13 cellular contexts compared by ENCODE assay signal in genomic region chr13:27605099-27605498, GRCh38.
"Had no signal": no experiment of that assay in that cellular context is flagged by ENCODE, and none has a peak within 500 bp of the region (broad histone marks: within the 10 kb centered on the region; RNA-seq: fewer than 3 reads in every experiment).

No MANE protein-coding gene starts in this region.

- H3K27ac ChIP-seq: esophagus squamous epithelium had no signal

- H3K4me3 ChIP-seq: esophagus squamous epithelium, pancreas had no signal

- H3K27me3 Mint-ChIP-seq: activated CD4-positive, alpha-beta T cell treated with anti-CD3 and anti-CD28 coated beads, Interleukin-2, amount 10 ng/mL, durations not matched to agents 24 days and 14 days; dendritic cell treated with granulocyte-macrophage colony-stimulating factor and Interleukin-4, amounts not matched to agents 40 ng/mL and 50 ng/mL, for 4 days; naive thymus-derived CD8-positive, alpha-beta T cell; stimulated activated naive B cell treated with anti-CD40 and anti-IgM and Interleukin-4, amounts not matched to agents 10 μg/mL and 1 μg/mL and 100 μg/mL, for 72 hours had no signal

- H3K27me3 ChIP-seq: esophagus squamous epithelium, pancreas had no signal

- DNase-seq: activated CD4-positive, alpha-beta T cell treated with anti-CD3 and anti-CD28 coated beads, Interleukin-2, amount 10 ng/mL, durations not matched to agents 24 days and 14 days; activated CD8-positive, alpha-beta T cell treated with anti-CD3 and anti-CD28 coated beads, Interleukin-2, amount 10 ng/mL, durations not matched to agents 7 days and 5 days; activated effector memory CD4-positive, alpha-beta T cell treated with Interleukin-2 at 50 U/mL for 16 hours; activated naive CD4-positive, alpha-beta T cell treated with anti-CD3 and anti-CD28 coated beads, Interleukin-2, amount 50 U/mL, for 16 hours; activated T-cell treated with anti-CD3 and anti-CD28 coated beads, Interleukin-2, amount 50 U/mL, for 4 hours; effector CD8-positive, alpha-beta T cell; esophagus squamous epithelium; naive thymus-derived CD8-positive, alpha-beta T cell; pancreas; stimulated activated naive B cell treated with anti-CD40 and anti-IgM and Interleukin-4, amounts not matched to agents 10 μg/mL and 1 μg/mL and 100 μg/mL, for 72 hours; T-helper 9 cell had no signal

- FAIRE-seq: endothelial cell of umbilical vein, pancreas had no signal

- H3K9me3 ChIP-seq: esophagus squamous epithelium, pancreas had no signal

- ATAC-seq: activated CD8-positive, alpha-beta T cell treated with anti-CD3 and anti-CD28 coated beads, Interleukin-2, amount 10 ng/mL, durations not matched to agents 7 days and 5 days; activated T-cell treated with anti-CD3 and anti-CD28 coated beads, Interleukin-2, amount 50 U/mL, for 4 hours; naive thymus-derived CD8-positive, alpha-beta T cell had no signal

- H3K27ac Mint-ChIP-seq: activated CD4-positive, alpha-beta T cell treated with anti-CD3 and anti-CD28 coated beads, Interleukin-2, amount 10 ng/mL, durations not matched to agents 24 days and 14 days; activated CD8-positive, alpha-beta T cell treated with anti-CD3 and anti-CD28 coated beads, Interleukin-2, amount 10 ng/mL, durations not matched to agents 7 days and 5 days; dendritic cell treated with granulocyte-macrophage colony-stimulating factor and Interleukin-4, amounts not matched to agents 40 ng/mL and 50 ng/mL, for 4 days; naive thymus-derived CD8-positive, alpha-beta T cell; stimulated activated naive B cell treated with anti-CD40 and anti-IgM and Interleukin-4, amounts not matched to agents 10 μg/mL and 1 μg/mL and 100 μg/mL, for 72 hours had no signal

- H3K36me3 ChIP-seq: esophagus squamous epithelium, pancreas had no signal

- H3K9me3 Mint-ChIP-seq: activated CD4-positive, alpha-beta T cell treated with anti-CD3 and anti-CD28 coated beads, Interleukin-2, amount 10 ng/mL, durations not matched to agents 24 days and 14 days; dendritic cell treated with granulocyte-macrophage colony-stimulating factor and Interleukin-4, amounts not matched to agents 40 ng/mL and 50 ng/mL, for 4 days; naive thymus-derived CD8-positive, alpha-beta T cell had no signal

- H3K4me3 Mint-ChIP-seq: activated CD4-positive, alpha-beta T cell treated with anti-CD3 and anti-CD28 coated beads, Interleukin-2, amount 10 ng/mL, durations not matched to agents 24 days and 14 days; activated CD8-positive, alpha-beta T cell treated with anti-CD3 and anti-CD28 coated beads, Interleukin-2, amount 10 ng/mL, durations not matched to agents 7 days and 5 days; activated T-cell treated with anti-CD3 and anti-CD28 coated beads, Interleukin-2, amount 50 U/mL, for 4 hours; dendritic cell treated with granulocyte-macrophage colony-stimulating factor and Interleukin-4, amounts not matched to agents 40 ng/mL and 50 ng/mL, for 4 days; naive thymus-derived CD8-positive, alpha-beta T cell; stimulated activated naive B cell treated with anti-CD40 and anti-IgM and Interleukin-4, amounts not matched to agents 10 μg/mL and 1 μg/mL and 100 μg/mL, for 72 hours had no signal
